ENCODE assay signal across 17 cellular contexts in the genomic region with DNA sequence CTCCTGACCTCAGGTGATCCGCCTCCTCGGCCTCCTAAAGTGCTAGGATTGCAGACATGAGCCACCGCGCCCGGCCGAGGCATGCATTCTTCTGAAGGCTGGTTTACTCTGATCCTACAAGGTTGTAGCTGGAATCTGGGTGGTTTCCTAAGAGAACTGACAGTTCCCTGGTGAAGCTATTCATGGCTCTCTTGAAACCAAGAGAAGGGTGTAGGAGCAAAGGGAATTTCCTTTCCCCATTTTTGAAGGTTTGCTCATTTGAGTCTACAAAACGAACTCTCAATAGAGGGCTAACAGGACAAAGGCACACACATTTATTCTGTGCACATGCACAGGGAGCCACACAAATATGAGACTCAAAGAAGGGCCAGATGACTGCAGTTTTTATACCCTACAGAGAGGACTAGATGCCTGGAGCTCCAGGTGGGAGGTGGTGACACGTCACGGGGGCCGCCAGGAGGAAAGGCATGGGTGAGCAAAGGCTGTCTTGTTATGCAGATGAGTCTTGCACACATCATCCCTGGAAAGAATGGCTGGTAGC. TPM values are rescaled to one million over a fixed set of nuclear protein-coding genes. Genes with fewer than 3 reads are reported as not detected.
DNase-seq lines count a peak whose midpoint lies in the region; ATAC-seq and TF ChIP-seq lines count a peak whose summit lies in the region.
"Had no signal": no experiment of that assay in that cellular context is flagged by ENCODE, and none has a peak within 500 bp of the region (broad histone marks: within the 10 kb centered on the region; RNA-seq: fewer than 3 reads in every experiment).

No MANE protein-coding gene starts in this region.

- CTCF ChIA-PET in Panc1 (lab: Charles Lee) = interaction anchor here (0.5 kb wide), 1 partner anchor 17 kb away, joined by 5 read pairs; no protein-coding TSS in a partner anchor
- CTCF ChIA-PET in naive thymus-derived CD4-positive, alpha-beta T cell (lab: Charles Lee) = no interaction called here

- peaks cover 0 to 6% (median 0%) of the 10 kb centered on the region in 7 donors for H3K4me1 Mint-ChIP-seq in naive thymus-derived CD4-positive, alpha-beta T cell
- H3K4me1 Mint-ChIP-seq: activated B cell treated with CpG ODN at 0.5 μM for 24 hours, CD14-positive monocyte, IgD-negative memory B cell had no signal

- BruUV-seq in Panc1 (replicated peaks; lab: Mats Ljungman, UMichigan) = no TSS peak

- no peak overlapping the region for H3K27ac Mint-ChIP-seq in naive thymus-derived CD4-positive, alpha-beta T cell
- H3K27ac Mint-ChIP-seq: activated B cell treated with CpG ODN at 0.5 μM for 24 hours; IgD-negative memory B cell; stimulated activated effector memory CD8-positive, alpha-beta T cell treated with anti-CD3 and anti-CD28 coated beads, Interleukin-12 subunit alpha, Interleukin-12 subunit beta, amount 100 ng/mL, for 72 hours had no signal

- no peaks in the 10 kb centered on the region for H4K20me1 ChIP-seq in hepatocyte (ENCODE audit: insufficient read depth, poor library complexity, severe bottlenecking)

- no peak for TF ChIP-seq POLR2A in sigmoid colon (IDR thresholded peaks at IDR 0.05)

- H3K4me3 Mint-ChIP-seq in naive thymus-derived CD4-positive, alpha-beta T cell = no peak overlapping the region
- H3K4me3 Mint-ChIP-seq: activated B cell treated with CpG ODN at 0.5 μM for 24 hours; CD14-positive monocyte; IgD-negative memory B cell; stimulated activated effector memory CD8-positive, alpha-beta T cell treated with anti-CD3 and anti-CD28 coated beads, Interleukin-12 subunit alpha, Interleukin-12 subunit beta, amount 100 ng/mL, for 72 hours had no signal

- H3K27me3 ChIP-seq in Panc1 (ENCODE audit: control insufficient read depth, insufficient read depth, low read length) = no peaks in the 10 kb centered on the region
- H3K27me3 ChIP-seq in hepatocyte = no peaks in the 10 kb centered on the region
- H3K27me3 ChIP-seq in sigmoid colon = no peaks in the 10 kb centered on the region
- H3K27me3 ChIP-seq in naive thymus-derived CD4-positive, alpha-beta T cell (ENCODE audit: control insufficient read depth in 2 of 2, insufficient read depth in 2 of 2, low read length in 2 of 2) = no peaks in the 10 kb centered on the region

- in situ Hi-C loops in Panc1 (cut with HindIII; ENCODE audit: low pct_unique_long_range_greater_than_20kb, low sequenced_read_pairs) = loop anchor here (25.0 kb wide), 1 partner anchor 237 kb away; a partner anchor contains a TSS

- H3K36me3 Mint-ChIP-seq in naive thymus-derived CD4-positive, alpha-beta T cell = peaks cover 0 to 4% (median 0%) of the 10 kb centered on the region in 5 donors
- H3K36me3 Mint-ChIP-seq: CD14-positive monocyte; IgD-negative memory B cell; stimulated activated effector memory CD8-positive, alpha-beta T cell treated with anti-CD3 and anti-CD28 coated beads, Interleukin-12 subunit alpha, Interleukin-12 subunit beta, amount 100 ng/mL, for 72 hours had no signal

- no peaks in the 10 kb centered on the region for H3K79me2 ChIP-seq in hepatocyte

- H2AFZ ChIP-seq in hepatocyte = no peak overlapping the region

- peak; percentile 4; the same call in 1 of the 2 replicates for ATAC-seq in Panc1
- ATAC-seq in GM19455 (IDR thresholded peaks at IDR 0.05; ENCODE audit: unreplicated experiment) = no peak
- ATAC-seq in HG03095 (IDR thresholded peaks at IDR 0.05; ENCODE audit: unreplicated experiment) = no peak
- ATAC-seq in naive thymus-derived CD4-positive, alpha-beta T cell = no peak
- ATAC-seq: stimulated activated effector memory CD8-positive, alpha-beta T cell treated with anti-CD3 and anti-CD28 coated beads, Interleukin-12 subunit alpha, Interleukin-12 subunit beta, amount 100 ng/mL, for 72 hours had no signal

- H3K9me3 Mint-ChIP-seq in naive thymus-derived CD4-positive, alpha-beta T cell = peaks cover 0 to 1% (median 0%) of the 10 kb centered on the region in 11 donors
- H3K9me3 Mint-ChIP-seq: activated B cell treated with CpG ODN at 0.5 μM for 24 hours; CD14-positive monocyte; stimulated activated effector memory CD8-positive, alpha-beta T cell treated with anti-CD3 and anti-CD28 coated beads, Interleukin-12 subunit alpha, Interleukin-12 subunit beta, amount 100 ng/mL, for 72 hours had no signal

- POLR2A ChIA-PET in Panc1 (lab: Charles Lee) = interaction anchor here (0.6 to 1.5 kb wide), 4 partner anchors 15 to 56 kb away, joined by 3 to 5 read pairs (median 4); no protein-coding TSS in a partner anchor
- POLR2A ChIA-PET in naive thymus-derived CD4-positive, alpha-beta T cell (lab: Charles Lee) = no interaction called here

- H3K9me3 ChIP-seq in Panc1 (ENCODE audit: control insufficient read depth, insufficient read depth, low read depth, low read length) (no peaks in the 10 kb centered on the region), hepatocyte (ENCODE audit: low read depth) (no peaks in the 10 kb centered on the region), sigmoid colon (no peaks in the 10 kb centered on the region)
- H3K9me3 ChIP-seq in naive thymus-derived CD4-positive, alpha-beta T cell (ENCODE audit: control insufficient read depth in 2 of 3, low read length in 3 of 3) = no peaks in the 10 kb centered on the region
- H3K9me3 ChIP-seq: left ventricle myocardium inferior had no signal

- DNase-seq in ELF-1 (ENCODE audit: low read depth, low spot score) (peak; percentile 51), Panc1 (ENCODE audit: low read depth, low spot score) (no peak), hepatocyte (ENCODE audit: low spot score) (no peak), sigmoid colon (no peak), NCI-H748 (lab: John Stamatoyannopoulos, UW; ENCODE audit: unreplicated experiment) (no peak)
- no peak for DNase-seq in naive thymus-derived CD4-positive, alpha-beta T cell
- DNase-seq: activated B cell treated with CpG ODN at 0.5 μM for 24 hours; amygdala; effector CD4-positive, alpha-beta T cell; left ventricle myocardium inferior; NCI-H187; stimulated activated CD4-positive, alpha-beta T cell treated with anti-CD3 and anti-CD28 coated beads, Interleukin-2, amount 100 ng/mL, for 48 hours had no signal

- H3K4me3 ChIP-seq in Panc1 (ENCODE audit: low read depth in 2 of 2, low read length in 2 of 2) (no peak overlapping the region), hepatocyte (no peak overlapping the region), sigmoid colon (no peak overlapping the region)
- H3K4me3 ChIP-seq in naive thymus-derived CD4-positive, alpha-beta T cell (ENCODE audit: low read length) = no peak overlapping the region
- H3K4me3 ChIP-seq: left ventricle myocardium inferior had no signal

- H3K36me3 ChIP-seq in Panc1 (ENCODE audit: control insufficient read depth, insufficient read depth, low read length) = no peaks in the 10 kb centered on the region
- H3K36me3 ChIP-seq in hepatocyte (replicated peaks; ENCODE audit: insufficient read depth, low read depth) = no peaks in the 10 kb centered on the region
- H3K36me3 ChIP-seq in sigmoid colon = no peaks in the 10 kb centered on the region
- H3K36me3 ChIP-seq in naive thymus-derived CD4-positive, alpha-beta T cell (ENCODE audit: control insufficient read depth in 2 of 3, insufficient read depth in 3 of 3, low read length in 3 of 3) = no peaks in the 10 kb centered on the region
- H3K36me3 ChIP-seq: left ventricle myocardium inferior had no signal

- no peak for TF ChIP-seq EP300 in sigmoid colon (IDR thresholded peaks at IDR 0.05)

- H3K27me3 Mint-ChIP-seq in naive thymus-derived CD4-positive, alpha-beta T cell = peaks cover 4 to 15% (median 10%) of the 10 kb centered on the region in 5 donors

- H3K27ac ChIP-seq in Panc1 (ENCODE audit: low read length) = peak overlapping the region; percentile 100
- peak overlapping the region; percentile 95 for H3K27ac ChIP-seq in hepatocyte
- peak overlapping the region in 3 of 4 donors; percentile 77 to 90 (median 80) for H3K27ac ChIP-seq in sigmoid colon
- H3K27ac ChIP-seq in naive thymus-derived CD4-positive, alpha-beta T cell (ENCODE audit: low read depth, low read length) = no peak overlapping the region

- WGBS in hepatocyte (ENCODE audit: low lambda C conversion rate, missing lambda C conversion rate) = 76% methylated on average over 10 of the region's 10 CpGs
- 86 to 89% methylated on average over 10 of the region's 10 CpGs for WGBS in sigmoid colon, 2 donors

- no peaks in the 10 kb centered on the region for H3K9me2 ChIP-seq in hepatocyte (replicated peaks; ENCODE audit: insufficient read depth)

- intact Hi-C loops in Panc1 (cut with micrococcal nuclease; ENCODE audit: unreplicated experiment) = no loop called here
- intact Hi-C loops in sigmoid colon (cut with DNase I) = no loop called here
- intact Hi-C loops in naive thymus-derived CD4-positive, alpha-beta T cell (cut with micrococcal nuclease) = no loop called here

- H3K4me1 ChIP-seq in Panc1 (ENCODE audit: control insufficient read depth, insufficient read depth, low read length) (peaks cover 80% of the 10 kb centered on the region), hepatocyte (ENCODE audit: insufficient read depth) (peaks cover 36% of the 10 kb centered on the region), sigmoid colon (peaks cover 0 to 45% (median 29%) of the 10 kb centered on the region in 4 donors)
- H3K4me1 ChIP-seq in naive thymus-derived CD4-positive, alpha-beta T cell (ENCODE audit: control insufficient read depth in 2 of 2, insufficient read depth in 2 of 2, low read length in 2 of 2) = no peaks in the 10 kb centered on the region

- no peak for TF ChIP-seq CTCF in Panc1 (IDR thresholded peaks at IDR 0.05)
- TF ChIP-seq CTCF in hepatocyte (IDR thresholded peaks at IDR 0.05; ENCODE audit: poor library complexity) = no peak
- no peak for TF ChIP-seq CTCF in sigmoid colon (IDR thresholded peaks at IDR 0.05)

- no peak overlapping the region for H3K4me2 ChIP-seq in hepatocyte

RNA-seq across cellular contexts. Expression of a gene that starts 49.5 kb away (rescaled TPM):
- total RNA-seq in Panc1 (2021; ENCODE audit: unreplicated experiment) (299 TPM), hepatocyte (154 and 163 TPM in 2 replicates), sigmoid colon (100 to 1,000 TPM in 2 of 4 donors, 10 to 100 TPM in 2; 81.1 to 131 (median 101) TPM)
- 276 TPM for polyA plus RNA-seq in Panc1 (2012; ENCODE audit: insufficient read length)
- polyA plus RNA-seq in hepatocyte (123 and 139 TPM in 2 replicates), sigmoid colon (10 to 100 TPM; 28.4 to 45.3 (median 28.8) TPM)
- 1 to 10 TPM in 2 of 5 experiments, under 1 TPM in 3; 0.36 to 1.7 (median 0.98) TPM for total RNA-seq in naive thymus-derived CD4-positive, alpha-beta T cell
- under 1 TPM; 0.18 to 0.56 TPM for polyA plus RNA-seq in naive thymus-derived CD4-positive, alpha-beta T cell

Comparison
In these comparisons a context has a peak if more than half of its experiments do, and no peak if none do; other contexts are left out.
1. RNA of a gene that starts 49.5 kb away (total RNA-seq): 299 TPM in Panc1 (single experiment), 154 to 163 TPM in hepatocyte and 81.1 to 131 TPM in sigmoid colon; 0.36 to 1.7 TPM in naive thymus-derived CD4-positive, alpha-beta T cell; every median in the first group is over 10 times any median in the second.